17 cellular contexts compared by ENCODE assay signal in the genomic region with DNA sequence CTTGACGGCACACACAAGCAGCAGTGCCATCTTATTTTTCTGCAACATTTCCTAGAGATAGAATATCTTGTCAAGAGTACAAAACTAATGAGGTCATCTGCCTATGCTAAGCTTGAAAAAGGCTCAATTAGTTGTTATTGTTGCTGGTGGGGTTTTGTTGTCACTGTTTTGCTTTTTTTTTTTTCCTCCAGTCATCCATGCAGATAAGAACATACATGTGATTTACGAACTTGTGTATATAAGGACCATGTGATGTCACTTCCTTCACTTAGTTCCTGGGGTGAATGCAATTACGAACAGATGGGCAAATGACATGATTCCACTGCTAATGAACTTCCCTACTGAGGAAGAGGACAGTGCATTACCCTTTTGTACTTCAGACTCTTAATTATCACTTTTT.
DNase-seq lines count a peak whose midpoint lies in the region; ATAC-seq and TF ChIP-seq lines count a peak whose summit lies in the region.
"Had no signal": no experiment of that assay in that cellular context is flagged by ENCODE, and none has a peak within 500 bp of the region (broad histone marks: within the 10 kb centered on the region; RNA-seq: fewer than 3 reads in every experiment).

No MANE protein-coding gene starts in this region.

- no peaks in the 10 kb centered on the region for H3K79me2 ChIP-seq in osteoblast (ENCODE audit: insufficient read depth, low read length)
- H3K79me2 ChIP-seq: hepatocyte had no signal

- WGBS in heart left ventricle, 4 donors = 72 to 90% (median 81%) methylated on average over 3 of the region's 3 CpGs

- ATAC-seq in heart left ventricle = no peak
- ATAC-seq: activated T-cell treated with anti-CD3 and anti-CD28 coated beads, Interleukin-2, amount 50 U/mL, for 72 hours; pancreas; stimulated activated naive CD8-positive, alpha-beta T cell treated with anti-CD3 and anti-CD28 coated beads, Interleukin-15, Interleukin-2, amounts not matched to agents 100 U/mL and 50 U/mL, for 24 hours had no signal

- H3K4me2 ChIP-seq in osteoblast (ENCODE audit: insufficient read depth, low read length) = no peak overlapping the region
- H3K4me2 ChIP-seq: hepatocyte had no signal

- H3K4me1 ChIP-seq in osteoblast (ENCODE audit: insufficient read depth, low read length) (peaks cover 5% of the 10 kb centered on the region), heart left ventricle (no peaks in the 10 kb centered on the region)
- H3K4me1 ChIP-seq: HAP-1, pancreas had no signal

- intact Hi-C loops in heart left ventricle (cut with DNase I) = no loop called here

- H3K27me3 ChIP-seq in osteoblast (ENCODE audit: insufficient read depth, low read length) (no peaks in the 10 kb centered on the region), heart left ventricle (no peaks in the 10 kb centered on the region)
- H3K27me3 ChIP-seq: hepatocyte, pancreas had no signal

- in situ Hi-C loops in G401 (cut with HindIII; ENCODE audit: low sequenced_read_pairs) = no loop called here

- H3K27ac ChIP-seq in osteoblast (ENCODE audit: low read depth, low read length) (no peak overlapping the region), heart left ventricle (no peak overlapping the region)
- H3K27ac ChIP-seq: hepatocyte, pancreas, RWPE1 had no signal

- H2AFZ ChIP-seq in osteoblast (ENCODE audit: low read length) = peak overlapping the region; percentile 47
- H2AFZ ChIP-seq: hepatocyte had no signal

- H3K36me3 ChIP-seq in osteoblast (ENCODE audit: insufficient read depth, low read length) (no peaks in the 10 kb centered on the region), heart left ventricle (no peaks in the 10 kb centered on the region)
- H3K36me3 ChIP-seq: HAP-1, pancreas had no signal

- no peaks in the 10 kb centered on the region for H4K20me1 ChIP-seq in osteoblast (ENCODE audit: insufficient read depth, low read length)

- TF ChIP-seq CTCF in osteoblast (IDR thresholded peaks at IDR 0.05; ENCODE audit: extremely low read depth, low read depth, low read length) (no peak), heart left ventricle (IDR thresholded peaks at IDR 0.05) (no peak)

- H3K9me3 ChIP-seq in osteoblast (ENCODE audit: low read depth, low read length) (no peaks in the 10 kb centered on the region), heart left ventricle (no peaks in the 10 kb centered on the region)
- H3K9me3 ChIP-seq: HAP-1, pancreas had no signal

- TF ChIP-seq POLR2A in heart left ventricle (IDR thresholded peaks at IDR 0.05) = no peak

- DNase-seq in G401 (ENCODE audit: low spot score) (peak; percentile 32), NCI-H1417 (lab: John Stamatoyannopoulos, UW) (peak in 2 of 3 experiments; percentile 90 to 99), NCI-H524 treated with DMSO at 0.1 percent for 48 hours (lab: John Stamatoyannopoulos, UW) (peak; percentile 41), osteoblast (ENCODE audit: insufficient read length, low spot score, missing footprints) (no peak), superior temporal gyrus (ENCODE audit: extremely low spot score) (no peak), heart left ventricle (no peak), GF-D8 (lab: John Stamatoyannopoulos, UW) (no peak)
- DNase-seq: activated CD4-positive, CD25-positive, alpha-beta regulatory T cell treated with anti-CD3 and anti-CD28 coated beads, Interleukin-2, amount 50 U/mL, for 72 hours; activated CD8-positive, alpha-beta memory T cell treated with anti-CD3 and anti-CD28 coated beads for 24 hours; activated T-cell treated with anti-CD3 and anti-CD28 coated beads, Interleukin-2, amount 50 U/mL, for 72 hours; naive B cell; pancreas; stimulated activated naive CD8-positive, alpha-beta T cell treated with anti-CD3 and anti-CD28 coated beads, Interleukin-15, Interleukin-2, amounts not matched to agents 100 U/mL and 50 U/mL, for 24 hours; trophoblast cell had no signal

- H3K4me3 ChIP-seq in osteoblast (ENCODE audit: insufficient read depth, low read length) (no peak overlapping the region), heart left ventricle (no peak overlapping the region)
- H3K4me3 ChIP-seq: HAP-1, hepatocyte, pancreas had no signal

Comparison
In these comparisons a context has a peak if more than half of its experiments do, and no peak if none do; other contexts are left out.
1. DNase-seq: peak in G401 (single experiment), NCI-H1417 (2 of 3) and NCI-H524 treated with DMSO at 0.1 percent for 48 hours (single experiment); none in osteoblast (single experiment), superior temporal gyrus (single experiment), heart left ventricle (0 of 5) and GF-D8 (single experiment).